In genomic region chr7:116771640-116772039, GRCh38 we compare ENCODE assay signal across 27 cellular contexts.
DNase-seq lines count a peak whose midpoint lies in the region; ATAC-seq, FAIRE-seq and TF ChIP-seq lines count a peak whose summit lies in the region.
"Had no signal": no experiment of that assay in that cellular context is flagged by ENCODE, and none has a peak within 500 bp of the region (broad histone marks: within the 10 kb centered on the region; RNA-seq: fewer than 3 reads in every experiment).

No MANE protein-coding gene starts in this region.

- TF ChIP-seq POLR2A in A549 (IDR thresholded peaks at IDR 0.05; ENCODE audit: low read length): no peak
- TF ChIP-seq POLR2A in IMR-90 (IDR thresholded peaks at IDR 0.05; ENCODE audit: low read depth, low read length): no peak
- TF ChIP-seq POLR2A in endothelial cell of umbilical vein (IDR thresholded peaks at IDR 0.05; ENCODE audit: low read depth, low read length): no peak

- peak overlapping the region; percentile 45; the same call in 1 of the 2 replicates for H3K23ac ChIP-seq in IMR-90 (ENCODE audit: low read depth, low read length)

- peak overlapping the region; percentile 78 for H3K14ac ChIP-seq in IMR-90 (replicated peaks; ENCODE audit: low read depth, low read length)

- CTCF ChIA-PET in A549 (lab: Yijun Ruan, JAX) (interaction anchor here (0.7 to 2.3 kb wide), 6 partner anchors 9 to 100 kb away, joined by 3 to 14 read pairs (median 4); partner anchors contain the start of gene MET), IMR-90 (lab: Yijun Ruan, JAX) (interaction anchor here (0.6 to 1.0 kb wide), 3 partner anchors 10 to 513 kb away, joined by 3 to 4 read pairs (median 3); no protein-coding TSS in a partner anchor), endothelial cell of umbilical vein (lab: Charles Lee) (interaction anchor here (0.9 to 1.8 kb wide), 5 partner anchors 16 to 180 kb away, joined by 3 to 11 read pairs (median 4); partner anchors contain the start of gene MET)

- peak overlapping the region; percentile 80 for H2AK5ac ChIP-seq in IMR-90 (ENCODE audit: low read depth, low read length)

- H4K91ac ChIP-seq in IMR-90 (ENCODE audit: insufficient read depth, low read depth, low read length): peak overlapping the region; percentile 71; the same call in 1 of the 2 replicates

- BruUV-seq in IMR-90 (replicated peaks; lab: Mats Ljungman, UMichigan): no TSS peak
- BruUV-seq in endothelial cell of umbilical vein (replicated peaks; lab: Mats Ljungman, UMichigan): no TSS peak

- peak overlapping the region; percentile 47; the same call in 1 of the 2 replicates for H3K56ac ChIP-seq in IMR-90 (ENCODE audit: extremely low read depth, insufficient read depth, low read length)

- no peaks in the 10 kb centered on the region for H3K9me3 Mint-ChIP-seq in nephron
- H3K9me3 Mint-ChIP-seq: mesothelial cell of epicardium had no signal

- H3K36me3 ChIP-seq in IMR-90 (ENCODE audit: control insufficient read depth, insufficient read depth, low read length) (peaks cover 2% of the 10 kb centered on the region; the same call in 1 of the 2 replicates), endothelial cell of umbilical vein (ENCODE audit: control insufficient read depth in 2 of 2, extremely low read depth in 1 of 2, insufficient read depth in 2 of 2, low read length in 2 of 2) (peaks cover 0 to 12% of the 10 kb centered on the region in 2 experiments)
- H3K36me3 ChIP-seq: adrenal gland; BLaER1 treated with 17β-estradiol and CSF1 and Interleukin-3, amounts not matched to agents 10 nM and 100 nM; breast epithelium; upper lobe of left lung had no signal

- TF ChIP-seq RAD21 in A549 (conservative IDR thresholded peaks at IDR 0.05 in 1 of 2, IDR thresholded peaks at IDR 0.05 in 1 of 2): no peak
- TF ChIP-seq RAD21 in IMR-90 (IDR thresholded peaks at IDR 0.05; ENCODE audit: low read length): no peak

- POLR2A ChIA-PET in A549 (lab: Yijun Ruan, JAX) (no interaction called here), IMR-90 (lab: Charles Lee; ENCODE audit: unreplicated experiment) (no interaction called here), endothelial cell of umbilical vein (lab: Charles Lee) (interaction anchor here (0.5 to 1.3 kb wide), 2 partner anchors 34 to 330 kb away, joined by 4 to 7 read pairs; no protein-coding TSS in a partner anchor)

- H3K4me3 ChIP-seq in A549: no peak overlapping the region
- no peak overlapping the region for H3K4me3 ChIP-seq in IMR-90 (ENCODE audit: insufficient read depth, low read depth, low read length)
- H3K4me3 ChIP-seq in endothelial cell of umbilical vein (replicated peaks in 1 of 3; ENCODE audit: insufficient read depth in 1 of 3, low read depth in 1 of 3, low read length in 3 of 3): no peak overlapping the region
- H3K4me3 ChIP-seq: adrenal gland; BLaER1 treated with 17β-estradiol and CSF1 and Interleukin-3, amounts not matched to agents 10 nM and 100 nM; breast epithelium; upper lobe of left lung had no signal

- DNase-seq in A549 (ENCODE audit: low read depth in 1 of 2, low spot score in 1 of 2) (no peak), IMR-90 (no peak), endothelial cell of umbilical vein (ENCODE audit: low read depth, low spot score) (no peak), GM10266 (ENCODE audit: extremely low spot score) (no peak), germinal center (ENCODE audit: low spot score) (no peak)
- DNase-seq: activated CD8-positive, alpha-beta memory T cell treated with anti-CD3 and anti-CD28 coated beads for 24 hours; activated naive CD4-positive, alpha-beta T cell treated with Interleukin-2 at 50 U/mL for 16 hours; activated T-cell treated with anti-CD3 and anti-CD28 coated beads, Interleukin-2, amount 50 U/mL, for 48 hours; adrenal gland; effector memory CD4-positive, alpha-beta T cell; foreskin melanocyte; MV-4-11; NCI-H2171; NCI-H510A treated with DMSO at 0.1 percent for 48 hours; stimulated activated CD8-positive, alpha-beta memory T cell treated with anti-CD3 and anti-CD28 coated beads, Interleukin-4, amount 100 ng/mL, for 48 hours; upper lobe of left lung had no signal

- H3K9me1 ChIP-seq in IMR-90 (ENCODE audit: insufficient read depth, low read length): peaks cover 6% of the 10 kb centered on the region
- no peaks in the 10 kb centered on the region for H3K9me1 ChIP-seq in endothelial cell of umbilical vein (replicated peaks; ENCODE audit: control insufficient read depth, extremely low read depth, insufficient read depth, low read length)

- peak overlapping the region; percentile 32 to 67 (median 58) for H3K27ac Mint-ChIP-seq in nephron
- H3K27ac Mint-ChIP-seq: mesothelial cell of epicardium had no signal

- H2AFZ ChIP-seq in IMR-90 (replicated peaks; ENCODE audit: low read length, poor library complexity): no peak overlapping the region
- no peak overlapping the region for H2AFZ ChIP-seq in endothelial cell of umbilical vein (ENCODE audit: low read depth, low read length)
- H2AFZ ChIP-seq: parathyroid adenoma had no signal

- H3K27me3 ChIP-seq in IMR-90 (ENCODE audit: control insufficient read depth, insufficient read depth, low read length): no peaks in the 10 kb centered on the region
- H3K27me3 ChIP-seq in endothelial cell of umbilical vein (ENCODE audit: control insufficient read depth in 2 of 2, insufficient read depth in 2 of 2, low read length in 2 of 2): no peaks in the 10 kb centered on the region
- H3K27me3 ChIP-seq: adrenal gland; BLaER1 treated with 17β-estradiol and CSF1 and Interleukin-3, amounts not matched to agents 10 nM and 100 nM; breast epithelium; upper lobe of left lung had no signal

- WGBS in A549 (ENCODE audit: missing lambda C conversion rate): 78% methylated on average over 7 of the region's 7 CpGs
- WGBS in IMR-90 (ENCODE audit: extremely low coverage in 2 of 2, insufficient read length in 1 of 2), 2 experiments: 92% methylated on average over 5 of the region's 7 CpGs; no CpG with 5 or more reads in 1 of the 2 experiments

- H4K20me1 ChIP-seq in IMR-90 (ENCODE audit: insufficient read depth, low read length) (no peaks in the 10 kb centered on the region), endothelial cell of umbilical vein (replicated peaks; ENCODE audit: control insufficient read depth, extremely low read depth, insufficient read depth, low read length) (no peaks in the 10 kb centered on the region)
- H4K20me1 ChIP-seq: BLaER1 treated with 17β-estradiol and CSF1 and Interleukin-3, amounts not matched to agents 10 nM and 100 nM had no signal

- intact Hi-C loops in IMR-90 (cut with micrococcal nuclease) (no loop called here), endothelial cell of umbilical vein (cut with micrococcal nuclease) (loop anchor here (1.0 to 5.0 kb wide), 6 partner anchors 32 to 416 kb away; partner anchors contain the start of gene MET)

- H3K4ac ChIP-seq in IMR-90 (ENCODE audit: low read depth, low read length): peak overlapping the region; percentile 83

- H2BK15ac ChIP-seq in IMR-90 (ENCODE audit: low read depth, low read length): peak overlapping the region; percentile 79

- peak overlapping the region; percentile 90 for H2BK120ac ChIP-seq in IMR-90 (ENCODE audit: low read depth, low read length)

- H3K36me3 Mint-ChIP-seq in nephron (ENCODE audit: low read depth): peaks cover 14% of the 10 kb centered on the region

- dilution Hi-C loops in IMR-90 (cut with HindIII; ENCODE audit: low sequenced_read_pairs, unreplicated experiment) (no loop called here), endothelial cell of umbilical vein (cut with MboI; ENCODE audit: extremely low pct_ligation_motif_present, low sequenced_read_pairs) (no loop called here)

- no peak overlapping the region for H3K4me3 Mint-ChIP-seq in nephron
- H3K4me3 Mint-ChIP-seq: mesothelial cell of epicardium had no signal

- H3K9ac ChIP-seq in IMR-90 (ENCODE audit: low read depth, low read length) (no peak overlapping the region), endothelial cell of umbilical vein (replicated peaks; ENCODE audit: extremely low read depth, insufficient read depth, low read length) (peak overlapping the region; percentile 34)
- H3K9ac ChIP-seq: BLaER1 treated with 17β-estradiol and CSF1 and Interleukin-3, amounts not matched to agents 10 nM and 100 nM; KMS-11; parathyroid adenoma had no signal

- peak overlapping the region; percentile 76; the same call in 1 of the 2 replicates for H4K5ac ChIP-seq in IMR-90 (ENCODE audit: low read depth, low read length)

- in situ Hi-C loops in IMR-90 (cut with MboI; ENCODE audit: low sequenced_read_pairs): no loop called here

- H3K4me1 ChIP-seq in A549 (peaks cover 79% of the 10 kb centered on the region), IMR-90 (ENCODE audit: control insufficient read depth, insufficient read depth, low read length) (peaks cover 6% of the 10 kb centered on the region), endothelial cell of umbilical vein (ENCODE audit: control insufficient read depth, extremely low read depth, insufficient read depth, low read length) (peaks cover 56% of the 10 kb centered on the region)
- H3K4me1 ChIP-seq: adrenal gland, breast epithelium, parathyroid adenoma had no signal

- H3K27ac ChIP-seq in A549: peak overlapping the region; percentile 87 to 90
- no peak overlapping the region for H3K27ac ChIP-seq in IMR-90 (ENCODE audit: insufficient read depth, low read length)
- peak overlapping the region; percentile 64 for H3K27ac ChIP-seq in endothelial cell of umbilical vein (ENCODE audit: insufficient read depth, low read depth, low read length)
- H3K27ac ChIP-seq: adrenal gland; BLaER1 treated with 17β-estradiol and CSF1 and Interleukin-3, amounts not matched to agents 10 nM and 100 nM; breast epithelium; KMS-11; parathyroid adenoma; upper lobe of left lung had no signal

- H3K9me3 ChIP-seq in A549 (peaks cover 4% of the 10 kb centered on the region; the same call in 2 of the 3 replicates), IMR-90 (ENCODE audit: control insufficient read depth, insufficient read depth, low read length) (peaks cover 4% of the 10 kb centered on the region; the same call in 1 of the 2 replicates), endothelial cell of umbilical vein (replicated peaks; ENCODE audit: control insufficient read depth, insufficient read depth, low read length) (no peaks in the 10 kb centered on the region)
- H3K9me3 ChIP-seq: adrenal gland; BLaER1 treated with 17β-estradiol and CSF1 and Interleukin-3, amounts not matched to agents 10 nM and 100 nM; breast epithelium had no signal

- peak overlapping the region; percentile 75 for H3K18ac ChIP-seq in IMR-90 (ENCODE audit: low read depth, low read length)

- no peak overlapping the region for H2AK9ac ChIP-seq in IMR-90 (replicated peaks; ENCODE audit: low read depth, low read length, poor library complexity)

- H4K8ac ChIP-seq in IMR-90 (ENCODE audit: low read depth in 2 of 2, low read length in 2 of 2): peak overlapping the region in 1 of 2 experiments; percentile 72; a peak in 1 of 4 replicates

- no peaks in the 10 kb centered on the region for H3K27me3 Mint-ChIP-seq in nephron (ENCODE audit: low read depth)

- H3K4me1 Mint-ChIP-seq in nephron: peaks cover 14% of the 10 kb centered on the region

- TF ChIP-seq EP300 in A549 (IDR thresholded peaks at IDR 0.05): no peak

- H2BK20ac ChIP-seq in IMR-90 (ENCODE audit: low read depth, low read length): peak overlapping the region; percentile 91

- TF ChIP-seq CTCF in A549 (IDR thresholded peaks at IDR 0.05) (no peak), IMR-90 (conservative IDR thresholded peaks at IDR 0.05; ENCODE audit: low read depth, low read length) (no peak), endothelial cell of umbilical vein (IDR thresholded peaks at IDR 0.05; ENCODE audit: extremely low read depth in 1 of 2, insufficient read depth in 1 of 2, low read depth in 1 of 2, low read length in 2 of 2) (no peak), nephron (IDR thresholded peaks at IDR 0.05; ENCODE audit: unreplicated experiment in 3 of 3) (no peak), GM10266 (IDR thresholded peaks at IDR 0.05; ENCODE audit: control insufficient read depth, insufficient read depth, low read depth, missing control alignments) (no peak)

- FAIRE-seq in A549 (lab: Jason Lieb, UNC): peak; percentile 51
- FAIRE-seq in endothelial cell of umbilical vein (lab: Jason Lieb, UNC): no peak
- FAIRE-seq: D721Med had no signal

- ATAC-seq in A549 (no peak), IMR-90 (ENCODE audit: low read depth) (no peak; the same call in 1 of the 2 replicates), GM21390 (IDR thresholded peaks at IDR 0.05; ENCODE audit: unreplicated experiment) (no peak), HG02623 (IDR thresholded peaks at IDR 0.05; ENCODE audit: unreplicated experiment) (no peak)
- ATAC-seq: esophagus mucosa, sciatic nerve had no signal

- no peaks in the 10 kb centered on the region for H3K79me2 ChIP-seq in endothelial cell of umbilical vein (ENCODE audit: control insufficient read depth, insufficient read depth, low read length)
- H3K79me2 ChIP-seq: parathyroid adenoma had no signal

- H3K4me2 ChIP-seq in A549 (peak overlapping the region; percentile 81), IMR-90 (ENCODE audit: low read depth, low read length) (no peak overlapping the region), endothelial cell of umbilical vein (ENCODE audit: insufficient read depth, low read length) (peak overlapping the region; percentile 53)
- H3K4me2 ChIP-seq: KMS-11 had no signal

- peak overlapping the region; percentile 99 for H2BK5ac ChIP-seq in IMR-90 (ENCODE audit: low read depth, low read length, poor library complexity, severe bottlenecking)

- H3K79me1 ChIP-seq in IMR-90 (ENCODE audit: low read depth in 1 of 2, low read length in 2 of 2): peaks cover 0 to 4% of the 10 kb centered on the region in 2 experiments; a peak in 1 of 4 replicates
